ENCODE assay signal across 2 cellular contexts in genomic region chr19:35334064-35334753, GRCh38.
TF ChIP-seq lines count a peak whose summit lies in the region.

No MANE protein-coding gene starts in this region.

TF ChIP-seq in A549, 52 proteins besides CTCF, POLR2A, EP300 and RAD21:
- TF ChIP-seq ELK1 (IDR thresholded peaks at IDR 0.05; ENCODE audit: low read depth, low read length) (no peak), SMC3 (IDR thresholded peaks at IDR 0.05) (no peak), CBX8 (IDR thresholded peaks at IDR 0.05) (no peak), RCOR1 (IDR thresholded peaks at IDR 0.05; ENCODE audit: low read depth, low read length) (no peak), BHLHE40 (IDR thresholded peaks at IDR 0.05; ENCODE audit: low read depth, low read length) (no peak), MAZ (IDR thresholded peaks at IDR 0.05; ENCODE audit: borderline replicate concordance, low read depth, low read length) (no peak), HOXA7 (CRISPR knock-in tag; IDR thresholded peaks at IDR 0.05) (no peak), HMGXB4 (CRISPR knock-in tag; IDR thresholded peaks at IDR 0.05; ENCODE audit: borderline replicate concordance) (no peak), EHF (CRISPR knock-in tag; IDR thresholded peaks at IDR 0.05) (no peak)

TF ChIP-seq in GM12878, 131 proteins besides CTCF, POLR2A, EP300 and RAD21:
- peak; percentile 44; the same call in 1 of the 2 replicates for TF ChIP-seq SMAD5 (IDR thresholded peaks at IDR 0.05; ENCODE audit: low read depth)
- no peak for TF ChIP-seq PRDM15 (CRISPR knock-in tag; IDR thresholded peaks at IDR 0.05)
- no peak; the same call in 1 of the 2 replicates for TF ChIP-seq PAX8 (IDR thresholded peaks at IDR 0.05)
- TF ChIP-seq ZNF274 (IDR thresholded peaks at IDR 0.05; ENCODE audit: insufficient read depth, insufficient read length), result no peak
- TF ChIP-seq ZNF24 (IDR thresholded peaks at IDR 0.05), result no peak
- TF ChIP-seq BACH1 (IDR thresholded peaks at IDR 0.05; ENCODE audit: borderline replicate concordance), result peak; percentile 32; the same call in 1 of the 2 replicates
- 0 out of 2 replicates have a peak, but pooled peaks have one; percentile 9 for TF ChIP-seq NKRF (conservative IDR thresholded peaks at IDR 0.05)
- peak; percentile 76 for TF ChIP-seq LARP7 (IDR thresholded peaks at IDR 0.05)
- TF ChIP-seq MEF2B (IDR thresholded peaks at IDR 0.05; ENCODE audit: partially characterized antibody, poor library complexity, severe bottlenecking), result no peak
- no peak for TF ChIP-seq CREM (IDR thresholded peaks at IDR 0.05; ENCODE audit: low read depth)
- no peak for TF ChIP-seq TBL1XR1 (IDR thresholded peaks at IDR 0.05; ENCODE audit: low read depth, low read length)
- peak; percentile 51; the same call in 1 of the 2 replicates for TF ChIP-seq NFIC (IDR thresholded peaks at IDR 0.05; ENCODE audit: low read depth, low read length)
- TF ChIP-seq ESRRA (IDR thresholded peaks at IDR 0.05; ENCODE audit: low read length), result no peak
- TF ChIP-seq RFX5 (IDR thresholded peaks at IDR 0.05; ENCODE audit: low read depth, low read length), result no peak
- TF ChIP-seq CBX3 (IDR thresholded peaks at IDR 0.05; ENCODE audit: borderline replicate concordance, low read depth), result no peak
- no peak for TF ChIP-seq ZNF384 (IDR thresholded peaks at IDR 0.05; ENCODE audit: borderline replicate concordance, low read depth, low read length)
- TF ChIP-seq ZNF207 (IDR thresholded peaks at IDR 0.05; ENCODE audit: borderline replicate concordance), result no peak
- no peak for TF ChIP-seq CEBPZ (IDR thresholded peaks at IDR 0.05; ENCODE audit: low read depth, low read length)
- TF ChIP-seq YY1 (IDR thresholded peaks at IDR 0.05; ENCODE audit: low read depth, low read length), result no peak
- peak; percentile 17 for TF ChIP-seq PBX3 (IDR thresholded peaks at IDR 0.05; ENCODE audit: insufficient replicate concordance, low read depth, low read length)
- 0 out of 2 replicates have a peak, but pooled peaks have one; percentile 10 for TF ChIP-seq TAF1 (IDR thresholded peaks at IDR 0.05; ENCODE audit: borderline replicate concordance, low read depth, low read length)
- TF ChIP-seq RELA (IDR thresholded peaks at IDR 0.05; ENCODE audit: borderline replicate concordance, partially characterized antibody), result no peak
- TF ChIP-seq SP1 (IDR thresholded peaks at IDR 0.05; ENCODE audit: low read depth, low read length), result no peak
- TF ChIP-seq JUNB (IDR thresholded peaks at IDR 0.05), result peak; percentile 59
- no peak for TF ChIP-seq ELK1 (IDR thresholded peaks at IDR 0.05; ENCODE audit: low read depth, low read length)
- no peak for TF ChIP-seq SMC3 (IDR thresholded peaks at IDR 0.05; ENCODE audit: borderline replicate concordance, low read length)
- peak; percentile 18; the same call in 1 of the 2 replicates for TF ChIP-seq IRF4 (IDR thresholded peaks at IDR 0.05; ENCODE audit: low read depth, low read length)
- peak; percentile 39; the same call in 1 of the 2 replicates for TF ChIP-seq SMARCA5 (IDR thresholded peaks at IDR 0.05)
- no peak for TF ChIP-seq E2F8 (IDR thresholded peaks at IDR 0.05; ENCODE audit: low read depth, partially characterized antibody)
- no peak for TF ChIP-seq MYB (IDR thresholded peaks at IDR 0.05; ENCODE audit: borderline replicate concordance, low read depth, low read length)
- TF ChIP-seq ZBED1 (IDR thresholded peaks at IDR 0.05; ENCODE audit: borderline replicate concordance), result 0 out of 2 replicates have a peak, but pooled peaks have one; percentile 20
- no peak for TF ChIP-seq USF2 (IDR thresholded peaks at IDR 0.05; ENCODE audit: borderline replicate concordance, low read depth, low read length)
- 0 out of 2 replicates have a peak, but pooled peaks have one; percentile 6 for TF ChIP-seq GATAD2B (conservative IDR thresholded peaks at IDR 0.05; ENCODE audit: low read depth)
- no peak for TF ChIP-seq EGR1 (IDR thresholded peaks at IDR 0.05; ENCODE audit: borderline replicate concordance in 1 of 2, low read depth in 2 of 2, low read length in 2 of 2)
- 0 out of 2 replicates have a peak, but pooled peaks have one; percentile 30 for TF ChIP-seq BCL11A (IDR thresholded peaks at IDR 0.05; ENCODE audit: low read depth, low read length)
- TF ChIP-seq SIN3A (IDR thresholded peaks at IDR 0.05; ENCODE audit: low read depth, low read length), result no peak
- TF ChIP-seq RUNX3 (IDR thresholded peaks at IDR 0.05; ENCODE audit: low read length), result peak; percentile 45
- no peak for TF ChIP-seq MYC (IDR thresholded peaks at IDR 0.05; ENCODE audit: insufficient read depth, insufficient read length, insufficient replicate concordance, low read length, severe bottlenecking)
- no peak for TF ChIP-seq HDAC6 (IDR thresholded peaks at IDR 0.05; ENCODE audit: unreplicated experiment)
TF ChIP-seq in GM12878: peak in this region for 14.
